In genomic region chr5:135129307-135129706, GRCh38 we compare ENCODE assay signal across 1 cellular context.
TF ChIP-seq lines count a peak whose summit lies in the region.

No MANE protein-coding gene starts in this region.

TF ChIP-seq in IMR-90, 13 proteins besides CTCF, POLR2A, EP300 and RAD21 (continued from another document):
- no peak for TF ChIP-seq MXI1 (IDR thresholded peaks at IDR 0.05; ENCODE audit: borderline replicate concordance, low read depth, low read length)
